In genomic region chr3:66998899-66999235, GRCh38 we compare ENCODE assay signal across 1 cellular context.
TF ChIP-seq lines count a peak whose summit lies in the region.

No MANE protein-coding gene starts in this region.

TF ChIP-seq in SK-N-SH, 30 proteins besides CTCF, POLR2A, EP300 and RAD21 (continued from another document):
- TF ChIP-seq TEAD4 (IDR thresholded peaks at IDR 0.05; ENCODE audit: borderline replicate concordance, insufficient read depth) (no peak), CHD2 (IDR thresholded peaks at IDR 0.05; ENCODE audit: low read length, partially characterized antibody) (no peak), GABPA (IDR thresholded peaks at IDR 0.05; ENCODE audit: low read depth) (no peak)
